ENCODE assay signal across 1 cellular context in genomic region chr22:42976131-42976530, GRCh38.
TF ChIP-seq lines count a peak whose summit lies in the region.

No MANE protein-coding gene starts in this region.

TF ChIP-seq in GM12878, 131 proteins besides CTCF, POLR2A, EP300 and RAD21:
- TF ChIP-seq ELK1 (IDR thresholded peaks at IDR 0.05; ENCODE audit: low read depth, low read length): no peak
- TF ChIP-seq ZBTB4 (CRISPR knock-in tag; IDR thresholded peaks at IDR 0.05): no peak
- TF ChIP-seq MAX (IDR thresholded peaks at IDR 0.05; ENCODE audit: low read depth, low read length): no peak
- TF ChIP-seq IRF4 (IDR thresholded peaks at IDR 0.05; ENCODE audit: low read depth, low read length): no peak
- TF ChIP-seq FOS (IDR thresholded peaks at IDR 0.05; ENCODE audit: borderline replicate concordance, extremely low read depth, insufficient read length): no peak
- no peak for TF ChIP-seq GABPA (IDR thresholded peaks at IDR 0.05; ENCODE audit: low read depth)
- no peak for TF ChIP-seq NBN (IDR thresholded peaks at IDR 0.05)
- TF ChIP-seq HDAC6 (IDR thresholded peaks at IDR 0.05; ENCODE audit: unreplicated experiment): no peak
- no peak for TF ChIP-seq RFX5 (IDR thresholded peaks at IDR 0.05; ENCODE audit: low read depth, low read length)
- TF ChIP-seq ASH2L (IDR thresholded peaks at IDR 0.05; ENCODE audit: borderline replicate concordance, low read depth): no peak
- TF ChIP-seq TAF1 (IDR thresholded peaks at IDR 0.05; ENCODE audit: borderline replicate concordance, low read depth, low read length): no peak
